ENCODE assay signal across 10 cellular contexts in the genomic region with DNA sequence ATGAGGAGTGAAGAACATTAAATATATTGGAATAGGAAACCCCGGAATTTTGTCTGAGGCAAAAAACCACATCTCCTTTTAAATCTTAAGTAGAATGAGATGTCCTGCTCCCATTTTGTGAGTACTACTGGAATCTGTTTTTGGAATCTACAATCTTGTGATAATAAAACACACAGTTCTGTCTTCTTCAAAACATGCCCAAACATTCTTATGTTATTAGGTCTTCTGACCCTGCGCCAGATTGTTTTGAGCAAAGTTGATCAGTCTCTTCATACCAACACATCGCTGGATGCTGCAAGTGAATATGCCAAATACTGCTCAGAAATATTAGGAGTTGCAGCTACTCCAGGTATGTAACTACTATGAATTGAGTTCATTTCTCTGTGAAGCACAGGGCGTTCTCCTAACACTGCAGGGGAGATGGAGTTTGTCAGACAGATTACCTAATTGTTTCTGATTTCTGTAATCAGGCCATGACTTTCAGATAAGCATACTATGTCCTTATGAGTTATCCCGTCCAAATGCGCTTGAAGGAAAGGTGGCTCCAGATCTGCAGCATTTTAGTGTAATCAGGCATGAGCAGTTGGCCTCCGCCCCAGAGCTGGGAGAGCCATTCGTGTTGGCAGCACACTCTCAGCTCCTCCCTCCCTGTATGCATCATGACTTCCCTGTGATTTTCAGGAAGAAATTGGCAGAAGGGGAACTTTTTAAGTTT.
A peak's percentile ranks its signal among the peaks of the same experiment; 100 is the strongest.
DNase-seq lines count a peak whose midpoint lies in the region; FAIRE-seq and TF ChIP-seq lines count a peak whose summit lies in the region.
"Had no signal": no experiment of that assay in that cellular context is flagged by ENCODE, and none has a peak within 500 bp of the region (broad histone marks: within the 10 kb centered on the region; RNA-seq: fewer than 3 reads in every experiment).

No MANE protein-coding gene starts in this region.

- H3K9ac ChIP-seq in SK-N-SH (no peak overlapping the region), kidney (ENCODE audit: low read length in 2 of 2) (no peak overlapping the region)

- H3K36me3 ChIP-seq in SK-N-SH (replicated peaks in 1 of 2; ENCODE audit: control insufficient read depth in 1 of 2, insufficient read depth in 2 of 2, low read length in 1 of 2) = peaks cover 20 to 31% of the 10 kb centered on the region in 2 experiments
- H3K36me3 ChIP-seq in ovary = no peaks in the 10 kb centered on the region
- H3K36me3 ChIP-seq in kidney (ENCODE audit: control insufficient read depth in 1 of 2, insufficient read depth in 2 of 2, low read length in 2 of 2) = peaks cover 0 to 6% of the 10 kb centered on the region in 2 donors

- 0 out of 2 replicates have a peak, but pooled peaks have one; percentile 8 for TF ChIP-seq RAD21 in SK-N-SH (IDR thresholded peaks at IDR 0.05; ENCODE audit: low read length)

- CTCF ChIA-PET in SK-N-SH (lab: Yijun Ruan, JAX) = interaction anchor here (1.1 kb wide), 1 partner anchor 44 kb away, joined by 3 read pairs; no protein-coding TSS in a partner anchor

- no peaks in the 10 kb centered on the region for H3K27me3 ChIP-seq in SK-N-SH (ENCODE audit: insufficient read depth)
- H3K27me3 ChIP-seq in ovary = no peaks in the 10 kb centered on the region

- H3K4me2 ChIP-seq in SK-N-SH = no peak overlapping the region

- H3K9me3 ChIP-seq in SK-N-SH = no peaks in the 10 kb centered on the region
- H3K9me3 ChIP-seq in ovary = no peaks in the 10 kb centered on the region
- H3K9me3 ChIP-seq in kidney (ENCODE audit: control insufficient read depth in 1 of 2, low read length in 2 of 2) = no peaks in the 10 kb centered on the region

- WGBS in SK-N-SH (ENCODE audit: low lambda C conversion rate) = 73% methylated on average over 8 of the region's 8 CpGs
- 50 to 61% (median 52%) methylated on average over 8 of the region's 8 CpGs for WGBS in ovary, 3 donors

- no peaks in the 10 kb centered on the region for H4K20me1 ChIP-seq in SK-N-SH (ENCODE audit: insufficient read depth)

- no peak overlapping the region for H2AFZ ChIP-seq in SK-N-SH (ENCODE audit: low read depth)

- peaks cover 8 to 19% of the 10 kb centered on the region in 2 experiments; a peak in 2 of 4 replicates for H3K4me1 ChIP-seq in SK-N-SH (ENCODE audit: control insufficient read depth in 1 of 2, insufficient read depth in 2 of 2, low read depth in 1 of 2, low read length in 1 of 2)
- peaks cover 4% of the 10 kb centered on the region for H3K4me1 ChIP-seq in ovary (ENCODE audit: insufficient read depth)
- no peaks in the 10 kb centered on the region for H3K4me1 ChIP-seq in kidney (ENCODE audit: control insufficient read depth in 1 of 2, insufficient read depth in 1 of 2, low read depth in 1 of 2, low read length in 2 of 2)

- intact Hi-C loops in ovary (cut with DNase I) = no loop called here
- intact Hi-C loops in kidney (cut with DNase I) = no loop called here

- no peaks in the 10 kb centered on the region for H3K9me2 ChIP-seq in SK-N-SH

- no peak for TF ChIP-seq CTCF in SK-N-SH (IDR thresholded peaks at IDR 0.05)
- TF ChIP-seq CTCF in ovary (IDR thresholded peaks at IDR 0.05) = no peak
- no peak for TF ChIP-seq CTCF in kidney (IDR thresholded peaks at IDR 0.05; ENCODE audit: borderline replicate concordance, extremely low read depth, insufficient read depth)

- H3K79me2 ChIP-seq in SK-N-SH (ENCODE audit: insufficient read depth) = no peaks in the 10 kb centered on the region

- FAIRE-seq in kidney (lab: Jason Lieb, UNC) = no peak

- DNase-seq in C1 segment of cervical spinal cord (lab: John Stamatoyannopoulos, UW) = peak in 12 of 14 donors; percentile 14 to 95 (median 54)
- DNase-seq in SK-N-SH = peak; percentile 50
- peak; percentile 43 for DNase-seq in fibroblast of the conjunctiva (ENCODE audit: low read depth)
- DNase-seq in ovary = peak; percentile 51 to 79 (median 58)
- DNase-seq in kidney = no peak
- no peak for DNase-seq in NCI-H345 treated with DMSO at 0.1 percent for 48 hours (lab: John Stamatoyannopoulos, UW; ENCODE audit: unreplicated experiment)
- DNase-seq in DMS53 treated with DMSO at 0.1 percent for 48 hours (lab: John Stamatoyannopoulos, UW; ENCODE audit: unreplicated experiment) = no peak
- no peak for DNase-seq in NCI-H774 (lab: John Stamatoyannopoulos, UW)
- DNase-seq: naive thymus-derived CD8-positive, alpha-beta T cell; NCI-H510A had no signal

- POLR2A ChIA-PET in SK-N-SH (lab: Yijun Ruan, JAX) = interaction anchor here (1.0 kb wide), 1 partner anchor 116 kb away, joined by 3 read pairs; a partner anchor contains a TSS

- TF ChIP-seq POLR2A in ovary (IDR thresholded peaks at IDR 0.05) = no peak

- H3K27ac ChIP-seq in SK-N-SH (ENCODE audit: low read depth in 2 of 2, low read length in 1 of 2) (peak overlapping the region; percentile 53 to 64; a peak in 3 of 4 replicates), ovary (no peak overlapping the region), kidney (ENCODE audit: low read depth in 2 of 2, low read length in 2 of 2) (no peak overlapping the region)

- no peak overlapping the region for H3K4me3 ChIP-seq in SK-N-SH (ENCODE audit: low read depth in 2 of 2, low read length in 1 of 2)
- no peak overlapping the region for H3K4me3 ChIP-seq in ovary
- H3K4me3 ChIP-seq in kidney (ENCODE audit: low read length in 2 of 2) = no peak overlapping the region

- peak; percentile 7 to 63; a peak in 3 of 4 replicates for TF ChIP-seq EP300 in SK-N-SH (IDR thresholded peaks at IDR 0.05; ENCODE audit: borderline replicate concordance in 1 of 2, low read depth in 1 of 2, low read length in 1 of 2)
- TF ChIP-seq EP300 in ovary (IDR thresholded peaks at IDR 0.05) = no peak

- H3F3A ChIP-seq in SK-N-SH (replicated peaks; ENCODE audit: insufficient read depth) = peaks cover 35% of the 10 kb centered on the region

TF ChIP-seq in SK-N-SH, 30 proteins besides CTCF, POLR2A, EP300 and RAD21:
- TF ChIP-seq POLR2AphosphoS5 (IDR thresholded peaks at IDR 0.05; ENCODE audit: low read depth, low read length) (peak; percentile 23; the same call in 1 of the 2 replicates), NFIC (IDR thresholded peaks at IDR 0.05; ENCODE audit: borderline replicate concordance) (peak; percentile 13; the same call in 1 of the 2 replicates), CHD2 (IDR thresholded peaks at IDR 0.05; ENCODE audit: low read length, partially characterized antibody) (peak; percentile 33), RCOR1 (IDR thresholded peaks at IDR 0.05; ENCODE audit: low read length) (0 out of 2 replicates have a peak, but pooled peaks have one; percentile 33), FOSL2 (IDR thresholded peaks at IDR 0.05; ENCODE audit: borderline replicate concordance, low read depth) (no peak), GATA2 (CRISPR knock-in tag; IDR thresholded peaks at IDR 0.05) (peak; percentile 86), FOXM1 (IDR thresholded peaks at IDR 0.05; ENCODE audit: low read depth) (no peak), MXI1 (IDR thresholded peaks at IDR 0.05; ENCODE audit: low read depth, low read length) (peak; percentile 36; the same call in 1 of the 2 replicates), TCF12 (IDR thresholded peaks at IDR 0.05) (peak; percentile 76)
- TF ChIP-seq, protein P1, sequence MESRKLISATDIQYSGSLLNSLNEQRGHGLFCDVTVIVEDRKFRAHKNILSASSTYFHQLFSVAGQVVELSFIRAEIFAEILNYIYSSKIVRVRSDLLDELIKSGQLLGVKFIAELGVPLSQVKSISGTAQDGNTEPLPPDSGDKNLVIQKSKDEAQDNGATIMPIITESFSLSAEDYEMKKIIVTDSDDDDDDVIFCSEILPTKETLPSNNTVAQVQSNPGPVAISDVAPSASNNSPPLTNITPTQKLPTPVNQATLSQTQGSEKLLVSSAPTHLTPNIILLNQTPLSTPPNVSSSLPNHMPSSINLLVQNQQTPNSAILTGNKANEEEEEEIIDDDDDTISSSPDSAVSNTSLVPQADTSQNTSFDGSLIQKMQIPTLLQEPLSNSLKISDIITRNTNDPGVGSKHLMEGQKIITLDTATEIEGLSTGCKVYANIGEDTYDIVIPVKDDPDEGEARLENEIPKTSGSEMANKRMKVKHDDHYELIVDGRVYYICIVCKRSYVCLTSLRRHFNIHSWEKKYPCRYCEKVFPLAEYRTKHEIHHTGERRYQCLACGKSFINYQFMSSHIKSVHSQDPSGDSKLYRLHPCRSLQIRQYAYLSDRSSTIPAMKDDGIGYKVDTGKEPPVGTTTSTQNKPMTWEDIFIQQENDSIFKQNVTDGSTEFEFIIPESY (IDR thresholded peaks at IDR 0.05; ENCODE audit: borderline replicate concordance, low read depth) = no peak
- TF ChIP-seq, protein P2, sequence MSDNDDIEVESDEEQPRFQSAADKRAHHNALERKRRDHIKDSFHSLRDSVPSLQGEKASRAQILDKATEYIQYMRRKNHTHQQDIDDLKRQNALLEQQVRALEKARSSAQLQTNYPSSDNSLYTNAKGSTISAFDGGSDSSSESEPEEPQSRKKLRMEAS (IDR thresholded peaks at IDR 0.05; ENCODE audit: low read depth) = 0 out of 2 replicates have a peak, but pooled peaks have one; percentile 21
- TF ChIP-seq, protein P3, sequence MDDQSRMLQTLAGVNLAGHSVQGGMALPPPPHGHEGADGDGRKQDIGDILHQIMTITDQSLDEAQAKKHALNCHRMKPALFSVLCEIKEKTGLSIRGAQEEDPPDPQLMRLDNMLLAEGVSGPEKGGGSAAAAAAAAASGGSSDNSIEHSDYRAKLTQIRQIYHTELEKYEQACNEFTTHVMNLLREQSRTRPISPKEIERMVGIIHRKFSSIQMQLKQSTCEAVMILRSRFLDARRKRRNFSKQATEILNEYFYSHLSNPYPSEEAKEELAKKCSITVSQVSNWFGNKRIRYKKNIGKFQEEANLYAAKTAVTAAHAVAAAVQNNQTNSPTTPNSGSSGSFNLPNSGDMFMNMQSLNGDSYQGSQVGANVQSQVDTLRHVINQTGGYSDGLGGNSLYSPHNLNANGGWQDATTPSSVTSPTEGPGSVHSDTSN (IDR thresholded peaks at IDR 0.05) = peak; percentile 66

Comparison
In these comparisons a context has a peak if more than half of its experiments do, and no peak if none do; other contexts are left out.
1. DNase-seq: peak in C1 segment of cervical spinal cord (12 of 14), SK-N-SH (single experiment), fibroblast of the conjunctiva (single experiment) and ovary (5 of 5); none in kidney (single experiment), NCI-H345 treated with DMSO at 0.1 percent for 48 hours (single experiment), DMS53 treated with DMSO at 0.1 percent for 48 hours (single experiment) and NCI-H774 (single experiment).
2. H3K27ac ChIP-seq: peak in SK-N-SH (2 of 2); none in ovary (0 of 2) and kidney (0 of 2).